Comparison of ENCODE assay signal across 12 cellular contexts in the genomic region with DNA sequence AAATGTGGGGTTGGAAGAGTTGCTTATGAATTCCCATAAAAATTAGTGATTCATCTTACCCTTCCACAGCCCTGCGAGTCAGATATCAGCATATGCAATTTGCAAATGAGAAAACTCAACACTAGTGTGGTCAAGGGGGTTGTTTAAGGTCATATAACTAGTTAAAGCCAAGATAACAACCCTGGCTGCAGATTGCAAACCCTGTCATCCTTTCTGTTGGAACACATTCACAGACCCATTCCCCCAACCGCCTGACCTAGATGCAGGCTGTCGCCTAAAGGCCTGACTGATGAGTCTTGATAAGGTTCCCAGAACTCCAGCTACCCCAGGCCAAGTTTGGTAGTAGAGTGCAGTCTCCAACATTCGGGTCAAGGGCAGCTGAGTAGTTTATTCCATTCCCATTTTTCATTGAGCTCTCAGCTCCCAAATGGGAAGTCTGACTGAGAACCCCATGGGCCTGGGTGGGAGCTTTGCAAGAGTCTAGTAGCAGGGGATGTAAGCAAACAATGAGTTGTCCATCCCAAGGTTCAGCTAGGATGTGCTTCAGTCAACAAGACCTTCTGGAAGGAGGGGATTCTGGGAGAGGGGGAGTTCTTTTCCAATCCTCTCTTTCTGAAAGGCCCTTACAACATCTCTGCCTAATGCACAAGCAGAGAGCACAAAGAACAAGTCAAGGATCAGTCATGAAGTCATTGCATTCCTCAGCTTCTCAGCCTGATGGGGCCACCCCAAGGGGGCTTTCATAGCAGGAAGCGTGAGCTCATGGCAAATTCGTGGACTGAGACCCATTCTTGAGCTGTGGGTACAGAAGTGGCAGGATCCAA. TPM values are rescaled to one million over a fixed set of nuclear protein-coding genes. Genes with fewer than 3 reads are reported as not detected.
DNase-seq lines count a peak whose midpoint lies in the region; ATAC-seq, FAIRE-seq and TF ChIP-seq lines count a peak whose summit lies in the region.
"Had no signal": no experiment of that assay in that cellular context is flagged by ENCODE, and none has a peak within 500 bp of the region (broad histone marks: within the 10 kb centered on the region; RNA-seq: fewer than 3 reads in every experiment).

No MANE protein-coding gene starts in this region.

- peaks cover 99% of the 10 kb centered on the region for H3K79me2 ChIP-seq in astrocyte (ENCODE audit: insufficient read depth, low read length)

- peak overlapping the region; percentile 28 for H3K9ac ChIP-seq in astrocyte (ENCODE audit: low read length)

- H3K4me1 ChIP-seq in CD4-positive, alpha-beta memory T cell (ENCODE audit: insufficient read depth, low read length) = peaks cover 40% of the 10 kb centered on the region
- peaks cover 27% of the 10 kb centered on the region for H3K4me1 ChIP-seq in astrocyte (ENCODE audit: insufficient read depth, low read length)

- no peak overlapping the region for H3K27ac ChIP-seq in CD4-positive, alpha-beta memory T cell (ENCODE audit: low read depth, low read length)
- peak overlapping the region; percentile 54 for H3K27ac ChIP-seq in astrocyte (ENCODE audit: low read depth, low read length)

- DNase-seq in CD4-positive, alpha-beta memory T cell = no peak
- DNase-seq in astrocyte (ENCODE audit: low read depth) (peak; percentile 94), left ventricle myocardium superior (peak; percentile 59), posterior vena cava (ENCODE audit: low spot score) (peak; percentile 84), NCI-H2196 (lab: John Stamatoyannopoulos, UW; ENCODE audit: unreplicated experiment) (no peak), H4 (ENCODE audit: low spot score) (no peak), NCI-H510A treated with DMSO at 0.1 percent for 48 hours (lab: John Stamatoyannopoulos, UW) (no peak)
- DNase-seq in stimulated activated CD4-positive, alpha-beta T cell treated with anti-CD3 and anti-CD28 coated beads, Interleukin-1b, Interleukin-23, amount 100 ng/mL, for 48 hours = no peak
- DNase-seq: GOT3, Kasumi-1, T-cell had no signal

- H3K27me3 ChIP-seq in CD4-positive, alpha-beta memory T cell (ENCODE audit: insufficient read depth, low read length) = no peaks in the 10 kb centered on the region
- H3K27me3 ChIP-seq in astrocyte (ENCODE audit: insufficient read depth, low read length) = no peaks in the 10 kb centered on the region

- H3K4me2 ChIP-seq in astrocyte (ENCODE audit: low read length) = peak overlapping the region; percentile 15

- no peak for FAIRE-seq in astrocyte (lab: Jason Lieb, UNC)
- FAIRE-seq: frontal cortex had no signal

- no peaks in the 10 kb centered on the region for H3K9me3 Mint-ChIP-seq in CD4-positive, alpha-beta memory T cell
- no peaks in the 10 kb centered on the region for H3K9me3 Mint-ChIP-seq in astrocyte (ENCODE audit: unreplicated experiment)
- H3K9me3 Mint-ChIP-seq: T-cell had no signal

- no peak for TF ChIP-seq CTCF in astrocyte (IDR thresholded peaks at IDR 0.05; ENCODE audit: insufficient read depth, low read depth, low read length)

- peak overlapping the region in 5 of 7 donors; percentile 23 to 73 (median 48) for H3K27ac Mint-ChIP-seq in CD4-positive, alpha-beta memory T cell
- peak overlapping the region; percentile 80 for H3K27ac Mint-ChIP-seq in astrocyte (ENCODE audit: unreplicated experiment)

- peak overlapping the region in 2 of 8 donors; percentile 43 to 49 for H3K4me3 Mint-ChIP-seq in CD4-positive, alpha-beta memory T cell
- peak overlapping the region; percentile 46 for H3K4me3 Mint-ChIP-seq in astrocyte (ENCODE audit: unreplicated experiment)
- H3K4me3 Mint-ChIP-seq: T-cell had no signal

- no peaks in the 10 kb centered on the region for H3K27me3 Mint-ChIP-seq in CD4-positive, alpha-beta memory T cell
- H3K27me3 Mint-ChIP-seq in astrocyte (ENCODE audit: low read depth, unreplicated experiment) = no peaks in the 10 kb centered on the region
- H3K27me3 Mint-ChIP-seq: T-cell had no signal

- no peak overlapping the region for H2AFZ ChIP-seq in astrocyte (ENCODE audit: low read depth, low read length)

- peaks cover 19% of the 10 kb centered on the region for H3K36me3 ChIP-seq in CD4-positive, alpha-beta memory T cell (ENCODE audit: insufficient read depth, low read length)
- peaks cover 60% of the 10 kb centered on the region for H3K36me3 ChIP-seq in astrocyte (ENCODE audit: insufficient read depth, low read length)

- H3K4me3 ChIP-seq in CD4-positive, alpha-beta memory T cell (ENCODE audit: low read length in 2 of 2) = no peak overlapping the region
- no peak overlapping the region for H3K4me3 ChIP-seq in astrocyte (ENCODE audit: insufficient read depth, low read depth, low read length)

- H3K36me3 Mint-ChIP-seq in CD4-positive, alpha-beta memory T cell = peaks cover 45 to 58% of the 10 kb centered on the region in 2 donors
- H3K36me3 Mint-ChIP-seq in astrocyte (ENCODE audit: low read depth, unreplicated experiment) = peaks cover 47% of the 10 kb centered on the region

- intact Hi-C loops in CD4-positive, alpha-beta memory T cell (cut with micrococcal nuclease) = no loop called here
- intact Hi-C loops in left ventricle myocardium superior (cut with micrococcal nuclease) (no loop called here), posterior vena cava (cut with DNase I) (loop anchor here in 1 of 2 donors (5.0 kb wide), 1 partner anchor 37 kb away; no protein-coding TSS in a partner anchor)

- peak; percentile 95 for ATAC-seq in left ventricle myocardium superior
- ATAC-seq: T-cell had no signal

- CTCF ChIA-PET in CD4-positive, alpha-beta memory T cell (lab: Charles Lee; ENCODE audit: partially characterized antibody) = interaction anchor here (0.8 to 3.1 kb wide), 6 partner anchors 9 to 206 kb away, joined by 3 to 8 read pairs (median 4); a partner anchor contains a TSS

- H3K4me1 Mint-ChIP-seq in CD4-positive, alpha-beta memory T cell = peaks cover 31 to 76% (median 59%) of the 10 kb centered on the region in 4 donors
- H3K4me1 Mint-ChIP-seq in astrocyte (ENCODE audit: low read depth, unreplicated experiment) = peaks cover 33% of the 10 kb centered on the region

- POLR2A ChIA-PET in CD4-positive, alpha-beta memory T cell (lab: Charles Lee; ENCODE audit: partially characterized antibody) = interaction anchor here (2.0 to 2.2 kb wide), 2 partner anchors 9 kb away, joined by 9 to 11 read pairs; no protein-coding TSS in a partner anchor

- peaks cover 93% of the 10 kb centered on the region for H4K20me1 ChIP-seq in astrocyte (ENCODE audit: insufficient read depth, low read length)

- H3K9me3 ChIP-seq in CD4-positive, alpha-beta memory T cell (ENCODE audit: control insufficient read depth in 1 of 2, low read length in 2 of 2) = no peaks in the 10 kb centered on the region
- no peaks in the 10 kb centered on the region for H3K9me3 ChIP-seq in astrocyte (ENCODE audit: insufficient read depth, low read depth, low read length)

RNA-seq across cellular contexts. Expression of a gene that starts 40.3 kb away (rescaled TPM):
- total RNA-seq in CD4-positive, alpha-beta memory T cell = 10 to 100 TPM; 31.5 to 33.9 TPM
- polyA plus RNA-seq in CD4-positive, alpha-beta memory T cell = 10 to 100 TPM in 1 of 2 donors, 1 to 10 TPM in 1; 1.9 to 24.4 TPM
- total RNA-seq in astrocyte = 316 and 332 TPM in 2 replicates
- 9.3 TPM for total RNA-seq in left ventricle myocardium superior
- total RNA-seq in posterior vena cava = 10 to 100 TPM; 37.0 to 47.0 TPM
- total RNA-seq in H4 (2014; rRNA removed; shearing (Covaris generic)) = 4.9 and 5.6 TPM in 2 replicates

Comparison
In these comparisons a context has a peak if more than half of its experiments do, and no peak if none do; other contexts are left out.
1. DNase-seq: peak in astrocyte (single experiment), left ventricle myocardium superior (single experiment) and posterior vena cava (single experiment); none in CD4-positive, alpha-beta memory T cell (0 of 5), stimulated activated CD4-positive, alpha-beta T cell treated with anti-CD3 and anti-CD28 coated beads, Interleukin-1b, Interleukin-23, amount 100 ng/mL, for 48 hours (single experiment), NCI-H2196 (single experiment), H4 (single experiment) and NCI-H510A treated with DMSO at 0.1 percent for 48 hours (single experiment).